8 cellular contexts compared by ENCODE assay signal in genomic region chr19:39389621-39390414, GRCh38. TPM values are rescaled to one million over a fixed set of nuclear protein-coding genes. Genes with fewer than 3 reads are reported as not detected.
DNase-seq lines count a peak whose midpoint lies in the region; ATAC-seq and TF ChIP-seq lines count a peak whose summit lies in the region.

No MANE protein-coding gene starts in this region.

- no peaks in the 10 kb centered on the region for H3K27me3 ChIP-seq in BE2C
- H3K27me3 ChIP-seq in naive thymus-derived CD4-positive, alpha-beta T cell (ENCODE audit: control insufficient read depth in 2 of 2, insufficient read depth in 2 of 2, low read length in 2 of 2): no peaks in the 10 kb centered on the region

- POLR2A ChIA-PET in naive thymus-derived CD4-positive, alpha-beta T cell (lab: Charles Lee): interaction anchor here (0.6 to 4.3 kb wide), 9 partner anchors 12 to 145 kb away, joined by 3 to 54 read pairs (median 10); partner anchors contain the start of genes RPS16, SAMD4B, SUPT5H and ZFP36

- CTCF ChIA-PET in naive thymus-derived CD4-positive, alpha-beta T cell (lab: Charles Lee): interaction anchor here (0.6 to 1.1 kb wide), 2 partner anchors 8 to 55 kb away, joined by 3 to 4 read pairs; no protein-coding TSS in a partner anchor

- intact Hi-C loops in naive thymus-derived CD4-positive, alpha-beta T cell (cut with micrococcal nuclease): loop anchor here (2.0 to 5.0 kb wide), 4 partner anchors 39 to 539 kb away; partner anchors contain the start of genes DYRK1B (in 1 of the 2) and EID2B (in 1 of the 2)

- H3K9me3 Mint-ChIP-seq in chondrocyte (ENCODE audit: low read depth): no peaks in the 10 kb centered on the region
- no peaks in the 10 kb centered on the region for H3K9me3 Mint-ChIP-seq in naive thymus-derived CD4-positive, alpha-beta T cell

- peak overlapping the region; percentile 98 for H3K27ac Mint-ChIP-seq in chondrocyte (ENCODE audit: unreplicated experiment)
- peak overlapping the region; percentile 95 to 100 (median 99) for H3K27ac Mint-ChIP-seq in naive thymus-derived CD4-positive, alpha-beta T cell

- peak overlapping the region; percentile 97 for H3K4me3 Mint-ChIP-seq in chondrocyte (ENCODE audit: unreplicated experiment)
- H3K4me3 Mint-ChIP-seq in naive thymus-derived CD4-positive, alpha-beta T cell: peak overlapping the region; percentile 89 to 99 (median 96)

- no peak for ATAC-seq in naive thymus-derived CD4-positive, alpha-beta T cell
- ATAC-seq in GM18873 (IDR thresholded peaks at IDR 0.05; ENCODE audit: low FRiP score, unreplicated experiment): no peak
- no peak for ATAC-seq in GM19463 (IDR thresholded peaks at IDR 0.05; ENCODE audit: unreplicated experiment)

- TF ChIP-seq CTCF in BE2C (IDR thresholded peaks at IDR 0.05; ENCODE audit: low read depth, low read length): no peak
- no peak for TF ChIP-seq CTCF in chondrocyte (IDR thresholded peaks at IDR 0.05)

- H3K4me1 Mint-ChIP-seq in chondrocyte (ENCODE audit: low read depth): peaks cover 29% of the 10 kb centered on the region
- peaks cover 21 to 50% (median 36%) of the 10 kb centered on the region in 7 donors for H3K4me1 Mint-ChIP-seq in naive thymus-derived CD4-positive, alpha-beta T cell

- no peaks in the 10 kb centered on the region for H3K27me3 Mint-ChIP-seq in chondrocyte (ENCODE audit: low read depth)
- no peaks in the 10 kb centered on the region for H3K27me3 Mint-ChIP-seq in naive thymus-derived CD4-positive, alpha-beta T cell

- peak overlapping the region; percentile 90 for H3K27ac ChIP-seq in KOPT-K1 (ENCODE audit: low read depth, low read length, poor library complexity, severe bottlenecking)
- peak overlapping the region; percentile 95 for H3K27ac ChIP-seq in naive thymus-derived CD4-positive, alpha-beta T cell (ENCODE audit: low read depth, low read length)

- H3K36me3 Mint-ChIP-seq in chondrocyte (ENCODE audit: low read depth): peaks cover 20% of the 10 kb centered on the region
- peaks cover 10 to 36% (median 27%) of the 10 kb centered on the region in 5 donors for H3K36me3 Mint-ChIP-seq in naive thymus-derived CD4-positive, alpha-beta T cell

- peak overlapping the region; percentile 99 for H3K4me3 ChIP-seq in BE2C (ENCODE audit: low read depth, low read length)
- peak overlapping the region; percentile 84 for H3K4me3 ChIP-seq in naive thymus-derived CD4-positive, alpha-beta T cell (ENCODE audit: low read length)

- H3K9me3 ChIP-seq in BE2C (no peaks in the 10 kb centered on the region), KOPT-K1 (ENCODE audit: insufficient read depth, low read length, poor library complexity, severe bottlenecking) (no peaks in the 10 kb centered on the region)
- no peaks in the 10 kb centered on the region for H3K9me3 ChIP-seq in naive thymus-derived CD4-positive, alpha-beta T cell (ENCODE audit: control insufficient read depth in 2 of 3, low read length in 3 of 3)

- no peaks in the 10 kb centered on the region for H3K4me1 ChIP-seq in BE2C
- peaks cover 16% of the 10 kb centered on the region in 2 donors for H3K4me1 ChIP-seq in naive thymus-derived CD4-positive, alpha-beta T cell (ENCODE audit: control insufficient read depth in 2 of 2, insufficient read depth in 2 of 2, low read length in 2 of 2)

- H3K36me3 ChIP-seq in BE2C: peaks cover 42% of the 10 kb centered on the region
- H3K36me3 ChIP-seq in KOPT-K1 (ENCODE audit: insufficient read depth, low read length): peaks cover 64% of the 10 kb centered on the region
- H3K36me3 ChIP-seq in naive thymus-derived CD4-positive, alpha-beta T cell (ENCODE audit: control insufficient read depth in 2 of 3, insufficient read depth in 3 of 3, low read length in 3 of 3): peaks cover 20 to 60% (median 26%) of the 10 kb centered on the region in 3 experiments

- DNase-seq in BE2C (no peak), chondrocyte (ENCODE audit: low spot score) (no peak), SW480 (ENCODE audit: low spot score) (no peak)
- DNase-seq in naive thymus-derived CD4-positive, alpha-beta T cell: peak in 1 of 9 donors; percentile 11
- no peak for DNase-seq in activated CD8-positive, alpha-beta memory T cell treated with anti-CD3 and anti-CD28 coated beads, Interleukin-2, amount 50 U/mL, for 48 hours

RNA-seq across cellular contexts. Expression of gene PAF1, which starts 1.1 kb away (rescaled TPM):
- polyA plus RNA-seq in BE2C (2012; ENCODE audit: insufficient read depth, insufficient read length, low read depth): 130 TPM
- total RNA-seq in chondrocyte: 32.2 to 39.7 TPM (median 32.5 TPM) in 3 replicates
- total RNA-seq in naive thymus-derived CD4-positive, alpha-beta T cell: 100 to 1,000 TPM in 1 of 5 experiments, 10 to 100 TPM in 4; 42.8 to 104 (median 55.5) TPM
- polyA plus RNA-seq in naive thymus-derived CD4-positive, alpha-beta T cell: 10 to 100 TPM; 35.8 to 59.7 TPM

RNA-seq across cellular contexts. Expression of gene MED29, which starts 1.4 kb away (rescaled TPM):
- polyA plus RNA-seq in BE2C (2012; ENCODE audit: insufficient read depth, insufficient read length, low read depth): 101 TPM
- total RNA-seq in chondrocyte: 27.0 to 31.1 TPM (median 28.7 TPM) in 3 replicates
- total RNA-seq in naive thymus-derived CD4-positive, alpha-beta T cell: 10 to 100 TPM; 44.2 to 57.2 (median 49.4) TPM
- polyA plus RNA-seq in naive thymus-derived CD4-positive, alpha-beta T cell: 10 to 100 TPM; 57.4 to 61.0 TPM

RNA-seq across cellular contexts. Expression of gene ZFP36, which starts 16.8 kb away (rescaled TPM):
- polyA plus RNA-seq in BE2C (2012; ENCODE audit: insufficient read depth, insufficient read length, low read depth): 16.7 TPM
- total RNA-seq in chondrocyte: 30.2 to 55.7 TPM (median 46.3 TPM) in 3 replicates
- 1,000 to 10,000 TPM in 1 of 5 experiments, 100 to 1,000 TPM in 3, 10 to 100 TPM in 1; 72.1 to 1,250 (median 187) TPM for total RNA-seq in naive thymus-derived CD4-positive, alpha-beta T cell
- polyA plus RNA-seq in naive thymus-derived CD4-positive, alpha-beta T cell: 10 to 100 TPM; 75.5 to 97.1 TPM

RNA-seq across cellular contexts. Expression of gene PLEKHG2, which starts 22.7 kb away (rescaled TPM):
- polyA plus RNA-seq in BE2C (2012; ENCODE audit: insufficient read depth, insufficient read length, low read depth): 35.9 TPM
- 108 to 154 TPM (median 150 TPM) in 3 replicates for total RNA-seq in chondrocyte
- total RNA-seq in naive thymus-derived CD4-positive, alpha-beta T cell: 100 to 1,000 TPM in 1 of 5 experiments, 10 to 100 TPM in 4; 16.4 to 205 (median 58.2) TPM
- polyA plus RNA-seq in naive thymus-derived CD4-positive, alpha-beta T cell: 10 to 100 TPM in 1 of 2 donors, 1 to 10 TPM in 1; 2.6 to 18.5 TPM

RNA-seq across cellular contexts. Expression of gene RPS16, which starts 45.9 kb away (rescaled TPM):
- 3,669 TPM for polyA plus RNA-seq in BE2C (2012; ENCODE audit: insufficient read depth, insufficient read length, low read depth)
- 1,022 to 1,375 TPM (median 1,065 TPM) in 3 replicates for total RNA-seq in chondrocyte
- 1,000 to 10,000 TPM; 2,281 to 4,335 (median 4,063) TPM for total RNA-seq in naive thymus-derived CD4-positive, alpha-beta T cell
- polyA plus RNA-seq in naive thymus-derived CD4-positive, alpha-beta T cell: 1,000 to 10,000 TPM; 2,448 to 2,618 TPM
